26 cellular contexts compared by ENCODE assay signal in genomic region chrX:154968353-154968752, GRCh38.
"Had no signal": no experiment of that assay in that cellular context is flagged by ENCODE, and none has a peak within 500 bp of the region (broad histone marks: within the 10 kb centered on the region; RNA-seq: fewer than 3 reads in every experiment).

No MANE protein-coding gene starts in this region.

- ATAC-seq: stimulated activated effector memory CD8-positive, alpha-beta T cell treated with anti-CD3 and anti-CD28 coated beads, Interleukin-12 subunit alpha, Interleukin-12 subunit beta, amount 100 ng/mL, for 72 hours; stimulated activated memory B cell treated with anti-CD40 and anti-IgM and Interleukin-4, amounts not matched to agents 10 μg/mL and 1 μg/mL and 100 μg/mL, for 72 hours; stimulated activated naive B cell treated with anti-CD40 and anti-IgM and Interleukin-4, amounts not matched to agents 10 μg/mL and 1 μg/mL and 100 μg/mL, for 72 hours; stimulated activated naive CD8-positive, alpha-beta T cell treated with anti-CD3 and anti-CD28 coated beads, Interleukin-15, amount 100 ng/mL, for 72 hours; stimulated activated naive CD8-positive, alpha-beta T cell treated with anti-CD3 and anti-CD28 coated beads, Interleukin-15, Interleukin-2, amounts not matched to agents 100 U/mL and 50 U/mL, for 24 hours; upper lobe of right lung had no signal

- H3K27me3 ChIP-seq: stomach, suprapubic skin, testis, thyroid gland, tibial artery, tibial nerve, transverse colon, upper lobe of left lung, upper lobe of right lung, uterus, vagina had no signal

- DNase-seq: stimulated activated CD4-positive, alpha-beta T cell treated with anti-CD3 and anti-CD28 coated beads, Interleukin-2, amount 100 ng/mL, for 48 hours; stimulated activated CD4-positive, alpha-beta T cell treated with anti-CD3 and anti-CD28 coated beads, Interleukin-4, amount 100 ng/mL, for 1 hour; stimulated activated CD4-positive, alpha-beta T cell treated with anti-CD3 and anti-CD28 coated beads, Interleukin-4, amount 100 ng/mL, for 24 hours; stimulated activated CD4-positive, alpha-beta T cell treated with anti-CD3 and anti-CD28 coated beads, Interleukin-4, amount 100 ng/mL, for 4 hours; stimulated activated CD8-positive, alpha-beta memory T cell treated with anti-CD3 and anti-CD28 coated beads, Interleukin-4, amount 100 ng/mL, for 48 hours; stimulated activated naive B cell treated with anti-CD40 and anti-IgM and Interleukin-4, amounts not matched to agents 10 μg/mL and 1 μg/mL and 100 μg/mL, for 72 hours; stimulated activated naive CD4-positive, alpha-beta T cell; stimulated activated naive CD4-positive, alpha-beta T cell treated with Interleukin-2 at 50 U/mL for 16 hours; stimulated activated naive CD8-positive, alpha-beta T cell treated with anti-CD3 and anti-CD28 coated beads, Interleukin-15, amount 100 ng/mL, for 72 hours; stimulated activated naive CD8-positive, alpha-beta T cell treated with anti-CD3 and anti-CD28 coated beads, Interleukin-15, Interleukin-2, amounts not matched to agents 100 U/mL and 50 U/mL, for 24 hours; stomach; substantia nigra; testis; thyroid gland; tibial artery; transverse colon; upper lobe of left lung; upper lobe of right lung; uterus had no signal

- FAIRE-seq: urothelium cell line had no signal

- H3K4me1 ChIP-seq: stomach, suprapubic skin, testis, thyroid gland, tibial artery, tibial nerve, transverse colon, upper lobe of left lung, upper lobe of right lung, uterus, vagina had no signal

- H3K9me3 ChIP-seq: stomach, suprapubic skin, testis, thoracic aorta, thyroid gland, tibial artery, tibial nerve, transverse colon, upper lobe of left lung, upper lobe of right lung, uterus, vagina had no signal

- H3K27ac ChIP-seq: stomach, suprapubic skin, testis, thoracic aorta, thyroid gland, tibial artery, tibial nerve, transverse colon, upper lobe of left lung, upper lobe of right lung, uterus, vagina had no signal

- H3K4me3 ChIP-seq: stomach, suprapubic skin, testis, thoracic aorta, thyroid gland, tibial artery, tibial nerve, transverse colon, upper lobe of left lung, upper lobe of right lung, uterus, vagina had no signal

- H3K36me3 ChIP-seq: stomach, suprapubic skin, thoracic aorta, thyroid gland, tibial artery, tibial nerve, transverse colon, upper lobe of left lung, upper lobe of right lung, uterus, vagina had no signal
